21 cellular contexts compared by ENCODE assay signal in the genomic region with DNA sequence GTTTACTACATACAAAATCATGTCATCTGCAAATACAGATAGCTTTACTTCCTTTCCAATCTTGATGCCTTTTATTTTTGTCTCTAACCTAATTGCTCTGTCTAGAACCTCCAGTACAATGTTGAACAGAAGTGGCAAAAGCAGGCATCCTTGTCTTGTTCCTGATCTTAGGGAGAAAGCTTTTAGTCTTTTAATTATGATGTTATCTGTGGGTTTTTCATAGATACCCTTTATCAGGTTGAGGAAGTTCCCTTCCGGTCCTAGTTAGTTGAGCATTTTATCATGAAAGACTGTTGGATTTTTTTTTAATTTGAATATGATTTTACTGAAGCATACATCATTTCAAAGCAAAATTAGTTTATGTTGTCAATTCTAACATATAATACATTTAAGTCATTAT. TPM values are rescaled to one million over a fixed set of nuclear protein-coding genes. Genes with fewer than 3 reads are reported as not detected.
DNase-seq lines count a peak whose midpoint lies in the region; ATAC-seq, FAIRE-seq and TF ChIP-seq lines count a peak whose summit lies in the region.
"Had no signal": no experiment of that assay in that cellular context is flagged by ENCODE, and none has a peak within 500 bp of the region (broad histone marks: within the 10 kb centered on the region; RNA-seq: fewer than 3 reads in every experiment).

No MANE protein-coding gene starts in this region.

- H3K4me3 ChIP-seq in A549, result no peak overlapping the region
- H3K4me3 ChIP-seq: GM12878, HAP-1 had no signal

- CTCF ChIA-PET in A549 (lab: Yijun Ruan, JAX), result interaction anchor here (0.6 to 1.1 kb wide), 5 partner anchors 9 to 346 kb away, joined by 3 to 6 read pairs (median 3); no protein-coding TSS in a partner anchor

- TF ChIP-seq CTCF in A549 (IDR thresholded peaks at IDR 0.05), result no peak

- 0 out of 3 replicates have a peak, but pooled peaks cover 3% of the 10 kb centered on the region for H3K9me3 ChIP-seq in A549
- H3K9me3 ChIP-seq: HAP-1 had no signal

- 84% methylated on average over 1 of the region's 1 CpG for WGBS in A549 (ENCODE audit: missing lambda C conversion rate)

- FAIRE-seq in A549 (lab: Jason Lieb, UNC) (no peak), frontal cortex (lab: Jason Lieb, UNC) (peak; percentile 37)
- FAIRE-seq: GM12878, GM19239, H54 had no signal

- DNase-seq in A549 (ENCODE audit: low read depth in 1 of 2, low spot score in 1 of 2), result no peak
- peak; percentile 19 for DNase-seq in KBM-7
- no peak for DNase-seq in frontal cortex (ENCODE audit: low spot score in 2 of 2)
- DNase-seq in left colon, result no peak
- no peak for DNase-seq in GM19240 (ENCODE audit: insufficient read length, low spot score)
- DNase-seq in activated CD4-positive, alpha-beta T cell treated with anti-CD3 and anti-CD28 coated beads, Interleukin-2, amount 50 U/mL, for 1 hour, result no peak
- DNase-seq: 8988T; C1 segment of cervical spinal cord; Calu3; CD4-positive, alpha-beta memory T cell; COR-L47; DMS53; DMS79 treated with DMSO at 0.1 percent for 48 hours; GOT3; HFFc6 had no signal

- POLR2A ChIA-PET in A549 (lab: Yijun Ruan, JAX), result no interaction called here

- in situ Hi-C loops in KBM-7 (cut with MboI; ENCODE audit: low pct_unique_long_range_greater_than_20kb, low sequenced_read_pairs), result no loop called here

- H3K4me1 ChIP-seq in A549, result peaks cover 45% of the 10 kb centered on the region
- H3K4me1 ChIP-seq: HAP-1 had no signal

- no peak for TF ChIP-seq POLR2A in A549 (IDR thresholded peaks at IDR 0.05; ENCODE audit: low read length)

- no peak for TF ChIP-seq EP300 in A549 (IDR thresholded peaks at IDR 0.05)

- intact Hi-C loops in left colon (cut with DNase I, micrococcal nuclease), result no loop called here

- ATAC-seq in A549 (no peak), SK-N-SH treated with all-trans-retinoic acid at 6 μM for 48 hours (no peak), left colon (no peak), HG02973 (IDR thresholded peaks at IDR 0.05; ENCODE audit: unreplicated experiment) (no peak)
- ATAC-seq: GM12878 had no signal

- no peak for TF ChIP-seq RAD21 in A549 (conservative IDR thresholded peaks at IDR 0.05 in 1 of 2, IDR thresholded peaks at IDR 0.05 in 1 of 2)

- H3K4me2 ChIP-seq in A549, result no peak overlapping the region

- H3K27ac ChIP-seq in A549, result peak overlapping the region; percentile 4 to 50; a peak in 3 of 6 replicates

TF ChIP-seq in A549, 52 proteins besides CTCF, POLR2A, EP300 and RAD21 (continues in another document):
- TF ChIP-seq FOSB (CRISPR knock-in tag; IDR thresholded peaks at IDR 0.05) (no peak), MAX (IDR thresholded peaks at IDR 0.05) (no peak), BHLHE40 (IDR thresholded peaks at IDR 0.05; ENCODE audit: low read depth, low read length) (no peak), CBX2 (IDR thresholded peaks at IDR 0.05; ENCODE audit: borderline replicate concordance, low read depth) (no peak), RFX5 (IDR thresholded peaks at IDR 0.05) (no peak), BCL3 (IDR thresholded peaks at IDR 0.05) (no peak), SREBF2 (IDR thresholded peaks at IDR 0.05) (no peak), CBX8 (IDR thresholded peaks at IDR 0.05) (no peak), ZNF302 (CRISPR knock-in tag; IDR thresholded peaks at IDR 0.05) (no peak), GATA3 (IDR thresholded peaks at IDR 0.05; ENCODE audit: borderline replicate concordance) (no peak), CHD4 (IDR thresholded peaks at IDR 0.05; ENCODE audit: borderline replicate concordance) (no peak), HOXA7 (CRISPR knock-in tag; IDR thresholded peaks at IDR 0.05) (no peak)
- TF ChIP-seq, protein P1, sequence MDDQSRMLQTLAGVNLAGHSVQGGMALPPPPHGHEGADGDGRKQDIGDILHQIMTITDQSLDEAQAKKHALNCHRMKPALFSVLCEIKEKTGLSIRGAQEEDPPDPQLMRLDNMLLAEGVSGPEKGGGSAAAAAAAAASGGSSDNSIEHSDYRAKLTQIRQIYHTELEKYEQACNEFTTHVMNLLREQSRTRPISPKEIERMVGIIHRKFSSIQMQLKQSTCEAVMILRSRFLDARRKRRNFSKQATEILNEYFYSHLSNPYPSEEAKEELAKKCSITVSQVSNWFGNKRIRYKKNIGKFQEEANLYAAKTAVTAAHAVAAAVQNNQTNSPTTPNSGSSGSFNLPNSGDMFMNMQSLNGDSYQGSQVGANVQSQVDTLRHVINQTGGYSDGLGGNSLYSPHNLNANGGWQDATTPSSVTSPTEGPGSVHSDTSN (IDR thresholded peaks at IDR 0.05), result no peak

TF ChIP-seq in SK-N-SH treated with all-trans-retinoic acid at 6 μM for 48 hours, 23 proteins besides CTCF, POLR2A, EP300 and RAD21 (continues in another document):
- TF ChIP-seq, protein P2, sequence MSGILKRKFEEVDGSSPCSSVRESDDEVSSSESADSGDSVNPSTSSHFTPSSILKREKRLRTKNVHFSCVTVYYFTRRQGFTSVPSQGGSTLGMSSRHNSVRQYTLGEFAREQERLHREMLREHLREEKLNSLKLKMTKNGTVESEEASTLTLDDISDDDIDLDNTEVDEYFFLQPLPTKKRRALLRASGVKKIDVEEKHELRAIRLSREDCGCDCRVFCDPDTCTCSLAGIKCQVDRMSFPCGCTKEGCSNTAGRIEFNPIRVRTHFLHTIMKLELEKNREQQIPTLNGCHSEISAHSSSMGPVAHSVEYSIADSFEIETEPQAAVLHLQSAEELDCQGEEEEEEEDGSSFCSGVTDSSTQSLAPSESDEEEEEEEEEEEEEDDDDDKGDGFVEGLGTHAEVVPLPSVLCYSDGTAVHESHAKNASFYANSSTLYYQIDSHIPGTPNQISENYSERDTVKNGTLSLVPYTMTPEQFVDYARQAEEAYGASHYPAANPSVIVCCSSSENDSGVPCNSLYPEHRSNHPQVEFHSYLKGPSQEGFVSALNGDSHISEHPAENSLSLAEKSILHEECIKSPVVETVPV (CRISPR knock-in tag; IDR thresholded peaks at IDR 0.05), result 0 out of 2 replicates have a peak, but pooled peaks have one; percentile 50
- TF ChIP-seq SNAI2 (CRISPR knock-in tag; IDR thresholded peaks at IDR 0.05), result no peak
- TF ChIP-seq PPARA (CRISPR knock-in tag; IDR thresholded peaks at IDR 0.05; ENCODE audit: borderline replicate concordance), result no peak
- no peak for TF ChIP-seq ZNF70 (CRISPR knock-in tag; IDR thresholded peaks at IDR 0.05)
- no peak for TF ChIP-seq RARB (CRISPR knock-in tag; IDR thresholded peaks at IDR 0.05)
- no peak; the same call in 1 of the 2 replicates for TF ChIP-seq POU6F1 (CRISPR knock-in tag; IDR thresholded peaks at IDR 0.05; ENCODE audit: borderline replicate concordance, low read depth)
- no peak for TF ChIP-seq PATZ1 (CRISPR knock-in tag; IDR thresholded peaks at IDR 0.05; ENCODE audit: borderline replicate concordance)
- peak; percentile 61 for TF ChIP-seq ZNF8 (CRISPR knock-in tag; IDR thresholded peaks at IDR 0.05)
- TF ChIP-seq TCF4 (CRISPR knock-in tag; IDR thresholded peaks at IDR 0.05; ENCODE audit: borderline replicate concordance), result peak; percentile 89
- TF ChIP-seq ZNF565 (CRISPR knock-in tag; conservative IDR thresholded peaks at IDR 0.05; ENCODE audit: low read depth), result no peak
- no peak for TF ChIP-seq OSR1 (CRISPR knock-in tag; IDR thresholded peaks at IDR 0.05)
- peak; percentile 85 for TF ChIP-seq ISL1 (CRISPR knock-in tag; IDR thresholded peaks at IDR 0.05)
- TF ChIP-seq ARNTL (CRISPR knock-in tag; IDR thresholded peaks at IDR 0.05; ENCODE audit: borderline replicate concordance, low read depth), result no peak
- TF ChIP-seq ZFP3 (CRISPR knock-in tag; IDR thresholded peaks at IDR 0.05), result no peak
- no peak for TF ChIP-seq ESRRG (CRISPR knock-in tag; IDR thresholded peaks at IDR 0.05)

RNA-seq across cellular contexts. Expression of gene DISC1, which starts 45.7 kb away (rescaled TPM):
- polyA plus RNA-seq in A549 (2011; rRNA removed), result 0.67 and 0.74 TPM in 2 replicates
- polyA plus RNA-seq in A549 (2012; cell fraction: cytosol; rRNA removed), result 0.12 and 0.27 TPM in 2 replicates
- polyA plus RNA-seq in A549 (2012; cell fraction: nucleus; rRNA removed), result 0.49 and 0.60 TPM in 2 replicates
- 0.31 to 0.50 TPM (median 0.39 TPM) in 3 replicates for polyA plus RNA-seq in A549 (2017; fragmentation: RNase III; extraction: RNeasy Plus Mini Kit Qiagen cat#74134 plus additional on column Dnase treatment)
- polyA minus RNA-seq in A549 (2011; rRNA and poly(A)+ RNA removed), result 1.7 and 1.8 TPM in 2 replicates
- total RNA-seq in frontal cortex, result 5.3 TPM
- total RNA-seq in left colon, result 10 to 100 TPM in 1 of 2 donors, 1 to 10 TPM in 1; 9.2 to 12.8 TPM

RNA-seq across cellular contexts. Expression of gene TSNAX, which starts 52.4 kb away (rescaled TPM):
- 45.0 and 58.3 TPM in 2 replicates for polyA plus RNA-seq in A549 (2011; rRNA removed)
- polyA plus RNA-seq in A549 (2012; cell fraction: cytosol; rRNA removed), result 14.2 and 15.8 TPM in 2 replicates
- 7.4 and 9.0 TPM in 2 replicates for polyA plus RNA-seq in A549 (2012; cell fraction: nucleus; rRNA removed)
- 48.5 to 51.9 TPM (median 51.4 TPM) in 3 replicates for polyA plus RNA-seq in A549 (2017; fragmentation: RNase III; extraction: RNeasy Plus Mini Kit Qiagen cat#74134 plus additional on column Dnase treatment)
- 36.6 and 38.1 TPM in 2 replicates for polyA minus RNA-seq in A549 (2011; rRNA and poly(A)+ RNA removed)
- 60.7 TPM for total RNA-seq in frontal cortex
- 10 to 100 TPM; 30.7 to 34.3 TPM for total RNA-seq in left colon
